In the genomic region with DNA sequence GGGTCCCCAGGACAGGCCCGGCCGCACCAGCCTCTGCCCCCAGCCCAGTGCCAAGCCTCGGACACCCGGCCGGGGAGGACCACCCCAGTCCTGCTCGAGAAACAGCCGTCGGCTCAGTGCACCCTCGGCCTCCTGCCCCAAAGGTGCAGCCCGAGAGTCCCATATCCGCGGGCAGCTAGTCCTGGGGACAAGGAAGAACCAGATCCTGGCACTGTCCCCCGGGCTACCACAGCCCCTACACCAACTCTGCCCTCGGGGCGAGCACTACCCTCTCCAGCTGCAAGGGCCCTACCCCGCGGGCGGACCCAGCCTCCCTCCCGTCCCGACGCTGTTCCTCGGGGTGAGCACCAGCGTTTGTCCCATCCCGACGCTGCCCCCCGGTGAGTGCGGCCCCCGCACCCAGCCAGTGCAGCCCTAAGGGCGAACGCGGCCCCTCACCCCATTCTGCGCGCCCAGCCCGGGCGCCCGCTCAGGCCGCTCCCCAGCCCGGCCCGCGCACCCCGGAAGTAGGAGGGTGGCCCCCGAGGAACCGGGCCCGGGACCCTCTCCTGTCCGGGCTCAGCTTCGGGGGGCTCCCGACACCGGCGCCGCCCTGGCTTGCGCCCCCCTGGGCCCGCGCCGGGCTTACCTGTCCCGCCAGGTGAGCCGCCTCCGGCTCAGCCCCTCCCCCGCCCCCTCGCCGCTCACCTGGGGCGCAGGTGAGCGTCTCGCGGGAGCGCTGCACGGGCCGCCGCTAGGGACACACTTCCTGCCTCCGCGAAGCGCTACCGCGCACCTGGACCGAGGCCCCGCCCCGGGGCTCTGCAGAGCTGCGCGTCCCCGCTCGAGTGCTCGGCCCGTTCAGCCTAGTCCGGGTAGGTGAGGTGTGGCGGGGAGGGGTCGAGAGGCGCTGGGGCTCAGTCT, we compare ENCODE assay signal across 8 cellular contexts. TPM values are rescaled to one million over a fixed set of nuclear protein-coding genes. Genes with fewer than 3 reads are reported as not detected.
DNase-seq lines count a peak whose midpoint lies in the region; ATAC-seq, FAIRE-seq and TF ChIP-seq lines count a peak whose summit lies in the region.

A gene with protein sequence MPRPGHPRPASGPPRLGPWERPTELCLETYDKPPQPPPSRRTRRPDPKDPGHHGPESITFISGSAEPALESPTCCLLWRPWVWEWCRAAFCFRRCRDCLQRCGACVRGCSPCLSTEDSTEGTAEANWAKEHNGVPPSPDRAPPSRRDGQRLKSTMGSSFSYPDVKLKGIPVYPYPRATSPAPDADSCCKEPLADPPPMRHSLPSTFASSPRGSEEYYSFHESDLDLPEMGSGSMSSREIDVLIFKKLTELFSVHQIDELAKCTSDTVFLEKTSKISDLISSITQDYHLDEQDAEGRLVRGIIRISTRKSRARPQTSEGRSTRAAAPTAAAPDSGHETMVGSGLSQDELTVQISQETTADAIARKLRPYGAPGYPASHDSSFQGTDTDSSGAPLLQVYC (minus strand): TSS at position 747 of the 903 bp plus-strand sequence. CDS start 8,088 bp downstream, outside the sequence.

- WGBS in heart left ventricle, 4 donors = 2% methylated on average over 31 to 86 of the region's 86 CpGs

- ATAC-seq in heart left ventricle = peak in 2 of 4 donors; percentile 44 to 58

- no peaks in the 10 kb centered on the region for H3K9me3 Mint-ChIP-seq in Caco-2 (ENCODE audit: unreplicated experiment)
- no peaks in the 10 kb centered on the region for H3K9me3 Mint-ChIP-seq in activated T-helper 2 cell treated with anti-CD3 and anti-CD28 coated beads, Interferon-gamma antibody, Interleukin-2, Interleukin-4, amounts not matched to agents 10 μg/mL and 5 μg/mL and 100 μg/mL, durations not matched to agents 14 hours and 24 hours and 36 hours

- no TSS peak for BruUV-seq in Caco-2 (replicated peaks; lab: Mats Ljungman, UMichigan)

- H3K4me1 Mint-ChIP-seq in Caco-2 (ENCODE audit: low read depth, unreplicated experiment) = no peaks in the 10 kb centered on the region
- H3K4me1 Mint-ChIP-seq in activated T-helper 2 cell treated with anti-CD3 and anti-CD28 coated beads, Interferon-gamma antibody, Interleukin-2, Interleukin-4, amounts not matched to agents 10 μg/mL and 5 μg/mL and 100 μg/mL, durations not matched to agents 14 hours and 24 hours and 36 hours (ENCODE audit: low read depth) = peaks cover 5% of the 10 kb centered on the region

- POLR2A ChIA-PET in Caco-2 (lab: Charles Lee) = interaction anchor here (0.5 to 1.0 kb wide), 5 partner anchors 9 to 719 kb away, joined by 3 to 13 read pairs (median 3); a partner anchor contains a TSS

- intact Hi-C loops in Caco-2 (cut with micrococcal nuclease; ENCODE audit: unreplicated experiment) (no loop called here), heart left ventricle (cut with DNase I) (loop anchor here in 1 of 10 donors (10.0 kb wide), 1 partner anchor 135 kb away; no protein-coding TSS in a partner anchor)
- intact Hi-C loops in activated T-helper 2 cell treated with anti-CD3 and anti-CD28 coated beads, Interferon-gamma antibody, Interleukin-2, Interleukin-4, amounts not matched to agents 10 μg/mL and 5 μg/mL and 100 μg/mL, durations not matched to agents 14 hours and 24 hours and 36 hours (cut with micrococcal nuclease) = no loop called here

- CTCF ChIA-PET in Caco-2 (lab: Charles Lee) = interaction anchor here (0.6 to 1.2 kb wide), 8 partner anchors 13 to 537 kb away, joined by 3 to 8 read pairs (median 6); no protein-coding TSS in a partner anchor

- in situ Hi-C loops in ACHN (cut with HindIII; ENCODE audit: low pct_ligation_motif_present, low pct_unique_long_range_greater_than_20kb, low sequenced_read_pairs) = no loop called here

- DNase-seq in Caco-2 = peak; percentile 87 to 92
- DNase-seq in NCI-H510A (lab: John Stamatoyannopoulos, UW) = peak; percentile 94
- peak; percentile 12 for DNase-seq in activated T-helper 2 cell treated with anti-CD3 and anti-CD28 coated beads, Interferon-gamma antibody, Interleukin-2, Interleukin-4, amounts not matched to agents 10 μg/mL and 5 μg/mL and 100 μg/mL, durations not matched to agents 14 hours and 24 hours and 36 hours (ENCODE audit: low spot score)
- peak in 1 of 5 donors; percentile 24 for DNase-seq in heart left ventricle
- DNase-seq in skeletal muscle cell (ENCODE audit: low read depth) = no peak
- no peak for DNase-seq in GM12891 (ENCODE audit: insufficient read length, low spot score)
- no peak for DNase-seq in ACHN
- DNase-seq in SJCRH30 = no peak

- no peaks in the 10 kb centered on the region for H3K27me3 ChIP-seq in Caco-2 (replicated peaks; ENCODE audit: control insufficient read depth, insufficient read depth, low read length)
- H3K27me3 ChIP-seq in heart left ventricle = peaks cover 9 to 63% (median 28%) of the 10 kb centered on the region in 9 donors
- H3K27me3 ChIP-seq in SJCRH30 = peaks cover 3% of the 10 kb centered on the region; the same call in 1 of the 2 replicates

- H3K36me3 Mint-ChIP-seq in Caco-2 (ENCODE audit: insufficient read depth, unreplicated experiment) = peaks cover 11% of the 10 kb centered on the region
- no peaks in the 10 kb centered on the region for H3K36me3 Mint-ChIP-seq in activated T-helper 2 cell treated with anti-CD3 and anti-CD28 coated beads, Interferon-gamma antibody, Interleukin-2, Interleukin-4, amounts not matched to agents 10 μg/mL and 5 μg/mL and 100 μg/mL, durations not matched to agents 14 hours and 24 hours and 36 hours (ENCODE audit: low read depth)

- TF ChIP-seq POLR2A in heart left ventricle (IDR thresholded peaks at IDR 0.05) (no peak), GM12891 (IDR thresholded peaks at IDR 0.05; ENCODE audit: low read depth, low read length) (no peak)

- H3K36me3 ChIP-seq in Caco-2 (ENCODE audit: control insufficient read depth, insufficient read depth, low read length) = no peaks in the 10 kb centered on the region
- no peaks in the 10 kb centered on the region for H3K36me3 ChIP-seq in heart left ventricle
- H3K36me3 ChIP-seq in SJCRH30 = no peaks in the 10 kb centered on the region

- H3K9me3 ChIP-seq in Caco-2 = no peaks in the 10 kb centered on the region
- H3K9me3 ChIP-seq in heart left ventricle = peaks cover 0 to 15% (median 3%) of the 10 kb centered on the region in 12 donors
- H3K9me3 ChIP-seq in SJCRH30 (replicated peaks) = no peaks in the 10 kb centered on the region

- H3K27me3 Mint-ChIP-seq in Caco-2 (ENCODE audit: insufficient read depth, unreplicated experiment) = no peaks in the 10 kb centered on the region
- H3K27me3 Mint-ChIP-seq in activated T-helper 2 cell treated with anti-CD3 and anti-CD28 coated beads, Interferon-gamma antibody, Interleukin-2, Interleukin-4, amounts not matched to agents 10 μg/mL and 5 μg/mL and 100 μg/mL, durations not matched to agents 14 hours and 24 hours and 36 hours (ENCODE audit: low read depth) = peaks cover 50% of the 10 kb centered on the region

- H3K4me3 Mint-ChIP-seq in Caco-2 (ENCODE audit: unreplicated experiment) = peak within 1 kb of the TSS; percentile 84
- H3K4me3 Mint-ChIP-seq in activated T-helper 2 cell treated with anti-CD3 and anti-CD28 coated beads, Interferon-gamma antibody, Interleukin-2, Interleukin-4, amounts not matched to agents 10 μg/mL and 5 μg/mL and 100 μg/mL, durations not matched to agents 14 hours and 24 hours and 36 hours (ENCODE audit: low read depth) = peak within 1 kb of the TSS; percentile 62

- H3K4me1 ChIP-seq in Caco-2 (0 out of 2 replicates have a peak, but pooled peaks cover 2% of the 10 kb centered on the region), heart left ventricle (peaks cover 0 to 20% (median 6%) of the 10 kb centered on the region in 12 donors), SJCRH30 (no peaks in the 10 kb centered on the region)

- peak; percentile 44 to 48 for TF ChIP-seq CTCF in Caco-2 (IDR thresholded peaks at IDR 0.05; ENCODE audit: insufficient read depth in 1 of 2, low read depth in 1 of 2, low read length in 1 of 2, severe bottlenecking in 1 of 2, unreplicated experiment in 1 of 2)
- no peak for TF ChIP-seq CTCF in heart left ventricle (IDR thresholded peaks at IDR 0.05)

- H3K4me3 ChIP-seq in Caco-2 (ENCODE audit: low read depth, low read length) (peak within 1 kb of the TSS; percentile 90), heart left ventricle (peak within 1 kb of the TSS; percentile 20 to 62 (median 41)), skeletal muscle cell (ENCODE audit: low read depth, low read length) (peak within 1 kb of the TSS; percentile 34), SJCRH30 (no peak within 1 kb of the TSS)

- H3K27ac ChIP-seq in heart left ventricle (no peak within 1 kb of the TSS), SJCRH30 (no peak within 1 kb of the TSS)

- H3K27ac Mint-ChIP-seq in Caco-2 (ENCODE audit: unreplicated experiment) = peak within 1 kb of the TSS; percentile 89
- no peak within 1 kb of the TSS for H3K27ac Mint-ChIP-seq in activated T-helper 2 cell treated with anti-CD3 and anti-CD28 coated beads, Interferon-gamma antibody, Interleukin-2, Interleukin-4, amounts not matched to agents 10 μg/mL and 5 μg/mL and 100 μg/mL, durations not matched to agents 14 hours and 24 hours and 36 hours

- no peak for FAIRE-seq in GM12891 (lab: Jason Lieb, UNC)

TF ChIP-seq in GM12891, 5 proteins besides CTCF, POLR2A, EP300 and RAD21:
- TF ChIP-seq POLR2AphosphoS5 (IDR thresholded peaks at IDR 0.05; ENCODE audit: low read depth, low read length) (no peak), PAX5 (IDR thresholded peaks at IDR 0.05; ENCODE audit: insufficient read depth, low read length, severe bottlenecking) (no peak), SPI1 (IDR thresholded peaks at IDR 0.05; ENCODE audit: low read depth, low read length) (no peak), POU2F2 (IDR thresholded peaks at IDR 0.05; ENCODE audit: low read depth, low read length) (no peak), TAF1 (IDR thresholded peaks at IDR 0.05; ENCODE audit: low read depth, low read length) (no peak)

RNA-seq across cellular contexts. Expression of the gene that starts here (rescaled TPM):
- total RNA-seq in Caco-2 (2022) = 13.5 and 14.1 TPM in 2 replicates
- not detected in 2 replicates for total RNA-seq in activated T-helper 2 cell treated with anti-CD3 and anti-CD28 coated beads, Interferon-gamma antibody, Interleukin-2, Interleukin-4, amounts not matched to agents 10 μg/mL and 5 μg/mL and 100 μg/mL, durations not matched to agents 14 hours and 24 hours and 36 hours
- under 1 TPM in 2 of 9 donors, not detected in 7; 0.12 to 0.45 TPM for total RNA-seq in heart left ventricle
- polyA plus RNA-seq in heart left ventricle = under 1 TPM in 1 of 2 donors, not detected in 1; 0.03 TPM
- polyA plus RNA-seq in GM12891 (2012; ENCODE audit: low read depth, missing spikeins) = 0.15 TPM
- total RNA-seq in SJCRH30 (2014; rRNA removed; shearing (Covaris generic)) = not detected in 2 replicates

Comparison
In these comparisons a context has a peak if more than half of its experiments do, and no peak if none do; other contexts are left out.
1. RNA of the gene that starts here (total RNA-seq): 13.5 to 14.1 TPM in Caco-2; 0.12 to 0.45 TPM in heart left ventricle, not detected in activated T-helper 2 cell treated with anti-CD3 and anti-CD28 coated beads, Interferon-gamma antibody, Interleukin-2, Interleukin-4, amounts not matched to agents 10 μg/mL and 5 μg/mL and 100 μg/mL, durations not matched to agents 14 hours and 24 hours and 36 hours and not detected in SJCRH30; every median in the first group is over 10 times any median in the second.
2. Peak in DNase-seq in activated T-helper 2 cell treated with anti-CD3 and anti-CD28 coated beads, Interferon-gamma antibody, Interleukin-2, Interleukin-4, amounts not matched to agents 10 μg/mL and 5 μg/mL and 100 μg/mL, durations not matched to agents 14 hours and 24 hours and 36 hours; RNA of the gene not detected or under 1 TPM.
3. DNase-seq: peak in Caco-2 (2 of 2) and NCI-H510A (single experiment); none in skeletal muscle cell (single experiment), GM12891 (single experiment), ACHN (single experiment) and SJCRH30 (0 of 2).
4. CTCF ChIP-seq: peak in Caco-2 (2 of 2); none in heart left ventricle (0 of 12).